22 cellular contexts compared by ENCODE assay signal in genomic region chr13:85997587-85997986, GRCh38.
"Had no signal": no experiment of that assay in that cellular context is flagged by ENCODE, and none has a peak within 500 bp of the region (broad histone marks: within the 10 kb centered on the region; RNA-seq: fewer than 3 reads in every experiment).

No MANE protein-coding gene starts in this region.

- H3K4me3 ChIP-seq: cardiac muscle cell, esophagus muscularis mucosa, right lobe of liver, uterus had no signal

- DNase-seq: activated CD4-positive, alpha-beta memory T cell treated with anti-CD3 and anti-CD28 coated beads, Interleukin-2, amount 10 ng/mL, durations not matched to agents 7 days and 5 days; activated CD4-positive, alpha-beta T cell treated with anti-CD3 and anti-CD28 coated beads for 1 hour; activated CD4-positive, alpha-beta T cell treated with anti-CD3 and anti-CD28 coated beads, Interleukin-2, amount 10 ng/mL, durations not matched to agents 7 days and 5 days; activated CD8-positive, alpha-beta memory T cell treated with anti-CD3 and anti-CD28 coated beads, Interleukin-2, amount 50 U/mL, for 48 hours; activated gamma-delta T cell treated with Interleukin-2 at 50 U/mL for 16 hours; activated naive CD4-positive, alpha-beta T cell treated with anti-CD3 and anti-CD28 coated beads, Interleukin-2, amount 50 U/mL, for 16 hours; activated T-cell treated with anti-CD3 and anti-CD28 coated beads, Interleukin-2, amount 50 U/mL, for 24 hours; islet precursor cell; left cardiac atrium; left ventricle myocardium superior; posterior cingulate gyrus; right lobe of liver; stimulated activated CD4-positive, alpha-beta T cell treated with anti-CD3 and anti-CD28 coated beads, Interleukin-12 subunit alpha, Interleukin-12 subunit beta, amount 100 ng/mL, for 4 hours; stimulated activated CD4-positive, alpha-beta T cell treated with anti-CD3 and anti-CD28 coated beads, Interleukin-4, amount 100 ng/mL, for 24 hours; T-helper 2 cell; uterus had no signal

- ATAC-seq: left cardiac atrium; left ventricle myocardium superior; right lobe of liver; stimulated activated effector memory CD8-positive, alpha-beta T cell treated with anti-CD3 and anti-CD28 coated beads, Interleukin-12 subunit alpha, Interleukin-12 subunit beta, amount 100 ng/mL, for 72 hours; WTC11 had no signal

- H3K4me1 ChIP-seq: esophagus muscularis mucosa, right lobe of liver, uterus had no signal

- FAIRE-seq: endothelial cell of umbilical vein, frontal cortex had no signal

- H3K27me3 ChIP-seq: cardiac muscle cell, esophagus muscularis mucosa, right lobe of liver had no signal

- H3K9me3 ChIP-seq: esophagus muscularis mucosa, right lobe of liver, uterus had no signal

- H3K27ac ChIP-seq: cardiac muscle cell, esophagus muscularis mucosa, right lobe of liver, uterus had no signal

- H3K36me3 ChIP-seq: cardiac muscle cell, esophagus muscularis mucosa, right lobe of liver had no signal
